ENCODE assay signal across 7 cellular contexts in genomic region chr9:137406876-137407589, GRCh38.
A peak's percentile ranks its signal among the peaks of the same experiment; 100 is the strongest.
DNase-seq lines count a peak whose midpoint lies in the region; ATAC-seq and TF ChIP-seq lines count a peak whose summit lies in the region.

No MANE protein-coding gene starts in this region.

- TF ChIP-seq CTCF in GM13977 (IDR thresholded peaks at IDR 0.05; ENCODE audit: extremely low read depth, insufficient read depth, missing control alignments), result peak; percentile 91

- H3K4me3 ChIP-seq in mucosa of rectum (ENCODE audit: low read length in 2 of 2), result peak overlapping the region; percentile 31 to 48

- no peak for ATAC-seq in HG02852 (IDR thresholded peaks at IDR 0.05; ENCODE audit: unreplicated experiment)

- H3K36me3 ChIP-seq in mucosa of rectum (ENCODE audit: control insufficient read depth in 2 of 2, insufficient read depth in 2 of 2, low read length in 2 of 2), result peaks cover 0 to 4% of the 10 kb centered on the region in 2 donors

- H3K27ac ChIP-seq in mucosa of rectum (ENCODE audit: low read depth in 2 of 2, low read length in 2 of 2), result peak overlapping the region; percentile 42 to 48

- no peaks in the 10 kb centered on the region for H3K27me3 ChIP-seq in mucosa of rectum (ENCODE audit: control insufficient read depth in 2 of 2, insufficient read depth in 2 of 2, low read length in 2 of 2)

- DNase-seq in GM13977 (ENCODE audit: low spot score) (peak; percentile 91), NCI-H2171 treated with DMSO at 0.1 percent for 48 hours (lab: John Stamatoyannopoulos, UW) (peak; percentile 65), activated T-cell treated with anti-CD3 and anti-CD28 coated beads for 24 hours (ENCODE audit: low read depth) (peak; percentile 46), epidermal melanocyte (ENCODE audit: insufficient read length, low spot score) (peak; percentile 78)
- DNase-seq in stimulated activated CD8-positive, alpha-beta memory T cell treated with anti-CD3 and anti-CD28 coated beads, Interleukin-7, amount 100 ng/mL, for 4 hours (ENCODE audit: low read depth in 2 of 2), result peak; percentile 9 to 57

- H3K4me1 ChIP-seq in mucosa of rectum (ENCODE audit: control insufficient read depth in 2 of 2, insufficient read depth in 2 of 2, low read length in 2 of 2), result peaks cover 17% of the 10 kb centered on the region in 2 donors

- H3K9ac ChIP-seq in mucosa of rectum (ENCODE audit: low read depth in 1 of 2, low read length in 2 of 2), result peak overlapping the region; percentile 52 to 64

- no peaks in the 10 kb centered on the region for H3K9me3 ChIP-seq in mucosa of rectum (ENCODE audit: control insufficient read depth in 2 of 2, low read length in 2 of 2)

- in situ Hi-C loops in GM13977 (cut with MboI; ENCODE audit: low pct_unique_long_range_greater_than_20kb, low sequenced_read_pairs, unreplicated experiment), result loop anchor here (10.0 kb wide), 1 partner anchor 112 kb away; no protein-coding TSS in a partner anchor

Comparison
In these comparisons a context has a peak if more than half of its experiments do, and no peak if none do; other contexts are left out.
1. DNase-seq: peak in every context shown above with its lines; median percentile 91 in GM13977; 78 in epidermal melanocyte; 65 in NCI-H2171 treated with DMSO at 0.1 percent for 48 hours; 46 in activated T-cell treated with anti-CD3 and anti-CD28 coated beads for 24 hours; 33 in stimulated activated CD8-positive, alpha-beta memory T cell treated with anti-CD3 and anti-CD28 coated beads, Interleukin-7, amount 100 ng/mL, for 4 hours.